17 cellular contexts compared by ENCODE assay signal in the genomic region with DNA sequence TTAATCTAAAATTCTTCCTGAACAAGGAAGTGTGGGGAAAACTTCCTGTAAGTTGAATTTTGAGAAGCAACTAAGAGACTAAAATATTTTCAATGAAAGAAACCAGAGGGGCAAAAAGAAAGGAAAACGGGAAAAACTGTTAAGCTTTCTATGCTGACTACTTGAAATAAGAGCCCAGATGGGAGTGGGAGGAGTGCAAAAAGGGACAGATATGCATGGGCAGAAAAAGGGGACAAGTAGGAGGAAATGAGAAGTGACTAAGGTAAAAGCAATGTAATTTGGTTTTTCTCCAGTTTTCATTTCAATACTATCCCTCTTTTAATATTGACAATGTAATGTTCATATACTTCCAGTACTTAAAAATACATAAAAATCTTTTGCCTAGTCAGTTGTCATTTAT. TPM values are rescaled to one million over a fixed set of nuclear protein-coding genes. Genes with fewer than 3 reads are reported as not detected.
"Had no signal": no experiment of that assay in that cellular context is flagged by ENCODE, and none has a peak within 500 bp of the region (broad histone marks: within the 10 kb centered on the region; RNA-seq: fewer than 3 reads in every experiment).

No MANE protein-coding gene starts in this region.

- H3K27me3 ChIP-seq: esophagus muscularis mucosa, sigmoid colon, tibial artery, uterus had no signal

- FAIRE-seq: bronchial epithelial cell, TTC549 had no signal

- H3K4me1 ChIP-seq: uterus had no signal

- H3K9me3 Mint-ChIP-seq: activated naive CD8-positive, alpha-beta T cell treated with anti-CD3 and anti-CD28 coated beads, Interleukin-2, amount 10 ng/mL, durations not matched to agents 7 days and 5 days; T-helper 1 cell treated with Interleukin-12 subunit alpha and Interleukin-12 subunit beta and Interleukin-4 antibody, amounts not matched to agents 30 μg/mL and 1 μg/mL, for 36 hours had no signal

- DNase-seq: activated CD4-positive, CD25-positive, alpha-beta regulatory T cell; activated naive CD8-positive, alpha-beta T cell treated with anti-CD3 and anti-CD28 coated beads, Interleukin-2, amount 10 ng/mL, durations not matched to agents 7 days and 5 days; aorta; sigmoid colon; stimulated activated CD4-positive, alpha-beta T cell treated with anti-CD3 and anti-CD28 coated beads, Interleukin-4, amount 100 ng/mL, for 24 hours; tibial artery; uterus had no signal

- H3K4me3 Mint-ChIP-seq: activated naive CD8-positive, alpha-beta T cell treated with anti-CD3 and anti-CD28 coated beads, Interleukin-2, amount 10 ng/mL, durations not matched to agents 7 days and 5 days; T-helper 1 cell treated with Interleukin-12 subunit alpha and Interleukin-12 subunit beta and Interleukin-4 antibody, amounts not matched to agents 30 μg/mL and 1 μg/mL, for 36 hours had no signal

- H3K27ac Mint-ChIP-seq: activated naive CD8-positive, alpha-beta T cell treated with anti-CD3 and anti-CD28 coated beads, Interleukin-2, amount 10 ng/mL, durations not matched to agents 7 days and 5 days; T-helper 1 cell treated with Interleukin-12 subunit alpha and Interleukin-12 subunit beta and Interleukin-4 antibody, amounts not matched to agents 30 μg/mL and 1 μg/mL, for 36 hours had no signal

- H3K36me3 ChIP-seq: uterus had no signal

- H3K27ac ChIP-seq: esophagus muscularis mucosa, sigmoid colon, SK-N-MC, tibial artery, uterus had no signal

- H3K27me3 Mint-ChIP-seq: activated naive CD8-positive, alpha-beta T cell treated with anti-CD3 and anti-CD28 coated beads, Interleukin-2, amount 10 ng/mL, durations not matched to agents 7 days and 5 days had no signal

- H3K9me3 ChIP-seq: esophagus muscularis mucosa, sigmoid colon, tibial artery, uterus had no signal

- H3K4me3 ChIP-seq: esophagus muscularis mucosa, sigmoid colon, SK-N-MC, tibial artery, uterus had no signal

RNA-seq across cellular contexts. Expression of gene FGF8, which starts 31.2 kb away (rescaled TPM):
- total RNA-seq: activated naive CD8-positive, alpha-beta T cell treated with anti-CD3 and anti-CD28 coated beads, Interleukin-2, amount 10 ng/mL, durations not matched to agents 7 days and 5 days; aorta; esophagus muscularis mucosa; fibroblast of villous mesenchyme; lung microvascular endothelial cell; mucosa of gallbladder; osteocyte; pulmonary artery endothelial cell; sigmoid colon; uterus had no signal
- polyA plus RNA-seq: aorta had no signal

RNA-seq across cellular contexts. Expression of gene KCNIP2, which starts 36.4 kb away (rescaled TPM):
- total RNA-seq: bronchial epithelial cell had no signal
